8 cellular contexts compared by ENCODE assay signal in genomic region chr2:207768168-207768890, GRCh38. TPM values are rescaled to one million over a fixed set of nuclear protein-coding genes. Genes with fewer than 3 reads are reported as not detected.
DNase-seq lines count a peak whose midpoint lies in the region; ATAC-seq and TF ChIP-seq lines count a peak whose summit lies in the region.

No MANE protein-coding gene starts in this region.

- H3K36me3 ChIP-seq in heart left ventricle (peaks cover 0 to 23% (median 9%) of the 10 kb centered on the region in 9 donors), prostate gland (no peaks in the 10 kb centered on the region)

- 0 to 13% (median 6%) methylated on average over 28 to 74 of the region's 74 CpGs for WGBS in heart left ventricle, 4 donors
- WGBS in prostate gland: 2% methylated on average over 66 of the region's 74 CpGs

- peaks cover 0 to 3% of the 10 kb centered on the region in 2 donors for H3K9me3 Mint-ChIP-seq in activated naive CD4-positive, alpha-beta T cell treated with anti-CD3 and anti-CD28 coated beads, Interleukin-2, amount 50 U/mL, for 72 hours

- H3K27ac ChIP-seq in heart left ventricle (peak overlapping the region in 11 of 12 donors; percentile 19 to 92 (median 77)), prostate gland (peak overlapping the region; percentile 82 to 90)

- peaks cover 9 to 10% of the 10 kb centered on the region in 2 donors for H3K36me3 Mint-ChIP-seq in activated naive CD4-positive, alpha-beta T cell treated with anti-CD3 and anti-CD28 coated beads, Interleukin-2, amount 50 U/mL, for 72 hours

- H3K4me3 ChIP-seq in heart left ventricle: peak overlapping the region; percentile 58 to 85 (median 76)
- peak overlapping the region; percentile 74 for H3K4me3 ChIP-seq in prostate gland

- H3K4me1 ChIP-seq in heart left ventricle: peaks cover 5 to 51% (median 27%) of the 10 kb centered on the region in 12 donors
- peaks cover 15% of the 10 kb centered on the region for H3K4me1 ChIP-seq in prostate gland (replicated peaks)

- TF ChIP-seq POLR2A in heart left ventricle (IDR thresholded peaks at IDR 0.05) (no peak), prostate gland (IDR thresholded peaks at IDR 0.05) (no peak)

- intact Hi-C loops in heart left ventricle (cut with DNase I): loop anchor here (1.0 to 5.0 kb wide), 12 partner anchors 68 to 274 kb away; partner anchors contain the start of gene PLEKHM3 (in 3 of the 10)
- intact Hi-C loops in prostate gland (cut with DNase I): loop anchor here (2.0 kb wide), 1 partner anchor 204 kb away; no protein-coding TSS in a partner anchor

- peak overlapping the region in 1 of 2 donors; percentile 65 for H3K27ac Mint-ChIP-seq in activated naive CD4-positive, alpha-beta T cell treated with anti-CD3 and anti-CD28 coated beads, Interleukin-2, amount 50 U/mL, for 72 hours

- ATAC-seq in activated naive CD4-positive, alpha-beta T cell treated with anti-CD3 and anti-CD28 coated beads, Interleukin-2, amount 50 U/mL, for 72 hours: peak in 1 of 2 donors; percentile 8
- ATAC-seq in heart left ventricle: peak in 2 of 4 donors; percentile 2 to 7
- ATAC-seq in HG02759 (IDR thresholded peaks at IDR 0.05; ENCODE audit: unreplicated experiment): no peak
- ATAC-seq in HG03159 (IDR thresholded peaks at IDR 0.05; ENCODE audit: unreplicated experiment): no peak

- H3K27me3 ChIP-seq in heart left ventricle: no peaks in the 10 kb centered on the region
- H3K27me3 ChIP-seq in prostate gland (replicated peaks; ENCODE audit: insufficient read depth): no peaks in the 10 kb centered on the region

- TF ChIP-seq CTCF in heart left ventricle (IDR thresholded peaks at IDR 0.05): peak in 1 of 12 donors; percentile 3
- TF ChIP-seq CTCF in prostate gland (IDR thresholded peaks at IDR 0.05): no peak

- H3K9me3 ChIP-seq in heart left ventricle: no peaks in the 10 kb centered on the region
- H3K9me3 ChIP-seq in prostate gland: no peaks in the 10 kb centered on the region

- peak; percentile 25 to 85 (median 84) for DNase-seq in NCI-H1417 (lab: John Stamatoyannopoulos, UW)
- DNase-seq in NCI-H1417 treated with DMSO at 0.1 percent for 48 hours (lab: John Stamatoyannopoulos, UW): no peak
- DNase-seq in NCI-H82 (lab: John Stamatoyannopoulos, UW): peak; percentile 68
- DNase-seq in activated naive CD4-positive, alpha-beta T cell treated with anti-CD3 and anti-CD28 coated beads, Interleukin-2, amount 50 U/mL, for 72 hours (ENCODE audit: low spot score in 2 of 2): peak; percentile 40 to 59
- DNase-seq in heart left ventricle: peak in 4 of 5 donors; percentile 38 to 71 (median 58)
- DNase-seq in prostate gland (ENCODE audit: low spot score): peak; percentile 80

RNA-seq across cellular contexts. Expression of gene FZD5, which starts 1.4 kb away (rescaled TPM):
- total RNA-seq in activated naive CD4-positive, alpha-beta T cell treated with anti-CD3 and anti-CD28 coated beads, Interleukin-2, amount 50 U/mL, for 72 hours: 1 to 10 TPM; 1.6 to 4.7 TPM
- total RNA-seq in heart left ventricle: 1 to 10 TPM; 3.3 to 8.7 (median 4.5) TPM
- polyA plus RNA-seq in heart left ventricle: 1 to 10 TPM in 1 of 2 donors, under 1 TPM in 1; 0.95 to 4.6 TPM
- 10 to 100 TPM in 1 of 2 donors, 1 to 10 TPM in 1; 9.1 to 32.7 TPM for total RNA-seq in prostate gland

RNA-seq across cellular contexts. Expression of gene CCNYL1, which starts 56.9 kb away (rescaled TPM):
- 1 to 10 TPM; 4.4 to 5.6 TPM for total RNA-seq in activated naive CD4-positive, alpha-beta T cell treated with anti-CD3 and anti-CD28 coated beads, Interleukin-2, amount 50 U/mL, for 72 hours
- 10 to 100 TPM in 5 of 9 donors, 1 to 10 TPM in 4; 4.5 to 17.5 (median 10.9) TPM for total RNA-seq in heart left ventricle
- polyA plus RNA-seq in heart left ventricle: 10 to 100 TPM in 1 of 2 donors, 1 to 10 TPM in 1; 3.9 to 11.1 TPM
- 1 to 10 TPM; 5.7 to 9.7 TPM for total RNA-seq in prostate gland
